19 cellular contexts compared by ENCODE assay signal in the genomic region with DNA sequence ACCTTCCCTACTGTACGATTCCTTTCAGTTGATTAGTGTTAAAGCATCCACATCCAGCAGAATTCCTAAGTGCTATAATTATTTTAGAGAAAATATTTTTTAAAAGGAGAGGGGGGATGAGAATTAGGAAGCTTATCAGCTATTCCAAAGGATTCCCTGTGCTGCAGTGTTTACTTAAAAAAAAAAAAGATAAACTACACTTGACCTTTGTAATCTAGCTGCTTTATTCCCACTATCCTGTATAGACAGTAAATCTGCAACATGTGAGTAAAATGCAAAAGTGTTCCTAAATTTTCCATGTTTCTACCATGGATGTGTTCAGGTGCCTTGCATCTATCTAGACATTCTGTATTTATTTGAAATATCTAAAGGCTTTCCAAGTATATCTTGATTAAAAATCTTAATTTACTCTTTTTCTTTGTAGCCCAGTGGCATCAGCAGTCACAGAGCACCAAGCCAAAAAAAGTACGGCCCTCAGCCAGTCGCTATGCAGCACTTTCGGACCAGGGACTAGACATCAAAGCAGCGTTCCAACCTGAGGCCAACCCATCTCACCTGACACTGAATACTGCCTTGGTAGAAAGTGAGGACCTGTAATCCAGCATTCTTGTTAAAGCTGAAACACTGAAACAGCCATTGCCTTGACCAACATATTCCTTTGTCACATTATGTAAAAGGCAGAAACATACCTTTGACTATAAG.
DNase-seq lines count a peak whose midpoint lies in the region; ATAC-seq, FAIRE-seq and TF ChIP-seq lines count a peak whose summit lies in the region.
"Had no signal": no experiment of that assay in that cellular context is flagged by ENCODE, and none has a peak within 500 bp of the region (broad histone marks: within the 10 kb centered on the region; RNA-seq: fewer than 3 reads in every experiment).

No MANE protein-coding gene starts in this region.

- H3K4me2 ChIP-seq in HepG2 (ENCODE audit: low read depth, low read length) (no peak overlapping the region), smooth muscle cell (no peak overlapping the region)

- no peak for TF ChIP-seq POLR2A in HepG2 (IDR thresholded peaks at IDR 0.05; ENCODE audit: insufficient read depth in 1 of 2, low read depth in 2 of 2, low read length in 2 of 2)

- ATAC-seq in heart right ventricle (no peak), HepG2 (0 out of 3 replicates have a peak, but pooled peaks have one; percentile 36)
- ATAC-seq: GM12878 had no signal

- no peak for DNase-seq in cardiac muscle cell (ENCODE audit: low read depth in 1 of 2, low spot score in 1 of 2)
- no peak for DNase-seq in heart right ventricle
- DNase-seq in HepG2 (ENCODE audit: low spot score) = no peak
- DNase-seq in smooth muscle cell (lab: John Stamatoyannopoulos, UW; ENCODE audit: unreplicated experiment) = no peak
- DNase-seq in effector memory CD4-positive, alpha-beta T cell = no peak
- DNase-seq in NCI-H2107 (lab: John Stamatoyannopoulos, UW) = no peak
- DNase-seq: C1 segment of cervical spinal cord; Calu3; CD4-positive, alpha-beta memory T cell; COR-L47; DMS79; EL; GDM1; GM23248; H7; HCEC 1CT had no signal

- TF ChIP-seq EP300 in HepG2 (IDR thresholded peaks at IDR 0.05; ENCODE audit: low read depth in 2 of 2, low read length in 2 of 2) (no peak), HepG2 (CRISPR knock-in tag; IDR thresholded peaks at IDR 0.05; ENCODE audit: borderline replicate concordance) (no peak)

- peaks cover 72% of the 10 kb centered on the region for H3K36me3 ChIP-seq in cardiac muscle cell
- H3K36me3 ChIP-seq in heart right ventricle = peaks cover 0 to 96% (median 52%) of the 10 kb centered on the region in 9 donors
- H3K36me3 ChIP-seq in HepG2 (replicated peaks in 1 of 2; ENCODE audit: control insufficient read depth in 1 of 2, insufficient read depth in 2 of 2, low read length in 2 of 2) = no peaks in the 10 kb centered on the region
- peaks cover 67% of the 10 kb centered on the region for H3K36me3 ChIP-seq in smooth muscle cell (ENCODE audit: low read depth)
- no peaks in the 10 kb centered on the region for H3K36me3 ChIP-seq in effector memory CD4-positive, alpha-beta T cell (ENCODE audit: control insufficient read depth, insufficient read depth, low read length)

- no peaks in the 10 kb centered on the region for H3K79me2 ChIP-seq in HepG2 (ENCODE audit: insufficient read depth, low read length)
- no peaks in the 10 kb centered on the region for H3K79me2 ChIP-seq in smooth muscle cell (ENCODE audit: low read depth)

- H3K4me1 ChIP-seq in cardiac muscle cell (ENCODE audit: low read depth) (no peaks in the 10 kb centered on the region), heart right ventricle (peaks cover 0 to 6% (median 0%) of the 10 kb centered on the region in 9 donors), HepG2 (ENCODE audit: insufficient read depth, low read length) (peaks cover 23% of the 10 kb centered on the region), smooth muscle cell (ENCODE audit: low read depth) (no peaks in the 10 kb centered on the region)
- no peaks in the 10 kb centered on the region for H3K4me1 ChIP-seq in effector memory CD4-positive, alpha-beta T cell (ENCODE audit: control insufficient read depth, insufficient read depth, low read length, poor library complexity, severe bottlenecking)

- H4K20me1 ChIP-seq in HepG2 (ENCODE audit: insufficient read depth, low read length) (no peaks in the 10 kb centered on the region), smooth muscle cell (ENCODE audit: low read depth) (peaks cover 61% of the 10 kb centered on the region)

- H3K27ac ChIP-seq in cardiac muscle cell (peak overlapping the region; percentile 27), heart right ventricle (no peak overlapping the region), HepG2 (ENCODE audit: extremely low read length, insufficient read depth, low read length) (no peak overlapping the region), smooth muscle cell (ENCODE audit: low read depth) (peak overlapping the region; percentile 36)
- H3K27ac ChIP-seq in effector memory CD4-positive, alpha-beta T cell (ENCODE audit: insufficient read depth, low read length, poor library complexity, severe bottlenecking) = no peak overlapping the region
- H3K27ac ChIP-seq: GM23248 had no signal

- no peak for FAIRE-seq in HepG2 (lab: Jason Lieb, UNC)
- FAIRE-seq: GM12878, GM19239, H1 had no signal

- POLR2A ChIA-PET in HepG2 (lab: Yijun Ruan, JAX) = no interaction called here

- H3K4me3 ChIP-seq in cardiac muscle cell (no peak overlapping the region), heart right ventricle (no peak overlapping the region), HepG2 (replicated peaks in 1 of 3; ENCODE audit: insufficient read depth in 1 of 3, low read depth in 2 of 3, low read length in 3 of 3) (no peak overlapping the region), smooth muscle cell (no peak overlapping the region)
- H3K4me3 ChIP-seq in effector memory CD4-positive, alpha-beta T cell (ENCODE audit: insufficient read depth, low read depth, low read length, poor library complexity, severe bottlenecking) = no peak overlapping the region
- H3K4me3 ChIP-seq: GM12878, GM23248 had no signal

- TF ChIP-seq CTCF in cardiac muscle cell (IDR thresholded peaks at IDR 0.05; ENCODE audit: low read depth, low read length) (no peak), heart right ventricle (IDR thresholded peaks at IDR 0.05) (no peak), HepG2 (CRISPR knock-in tag; IDR thresholded peaks at IDR 0.05) (no peak), smooth muscle cell (IDR thresholded peaks at IDR 0.05; ENCODE audit: borderline replicate concordance, insufficient read depth, poor library complexity, severe bottlenecking) (no peak)

- TF ChIP-seq RAD21 in HepG2 (CRISPR knock-in tag; IDR thresholded peaks at IDR 0.05) = no peak

- in situ Hi-C loops in HepG2 (cut with HindIII; ENCODE audit: extremely low pct_ligation_motif_present, low pct_unique_long_range_greater_than_20kb) = loop anchor here (10.0 kb wide), 2 partner anchors 79 to 559 kb away; no protein-coding TSS in a partner anchor

- 89 to 93% methylated on average over 5 of the region's 5 CpGs for WGBS in heart right ventricle, 2 donors
- 83% methylated on average over 5 of the region's 5 CpGs for WGBS in HepG2 (ENCODE audit: low lambda C conversion rate)
- WGBS in smooth muscle cell (ENCODE audit: low lambda C conversion rate) = 97% methylated on average over 5 of the region's 5 CpGs

- intact Hi-C loops in heart right ventricle (cut with DNase I) = loop anchor here in 6 of 10 donors (2.0 to 10.0 kb wide), 7 partner anchors 79 to 561 kb away; no protein-coding TSS in a partner anchor
- intact Hi-C loops in HepG2 (cut with micrococcal nuclease; ENCODE audit: unreplicated experiment) = no loop called here

- peaks cover 81% of the 10 kb centered on the region for H3F3A ChIP-seq in smooth muscle cell (ENCODE audit: low read depth)

- H3K9ac ChIP-seq in HepG2 (ENCODE audit: insufficient read depth, low read depth, low read length) = no peak overlapping the region
- H3K9ac ChIP-seq in smooth muscle cell (ENCODE audit: low read depth) = no peak overlapping the region
- H3K9ac ChIP-seq: GM23248 had no signal

- BruUV-seq in HepG2 (replicated peaks; lab: Mats Ljungman, UMichigan) = no TSS peak

- H3K9me3 ChIP-seq in cardiac muscle cell (ENCODE audit: low read depth) (no peaks in the 10 kb centered on the region), heart right ventricle (peaks cover 0 to 10% (median 0%) of the 10 kb centered on the region in 11 donors), HepG2 (ENCODE audit: low read length) (no peaks in the 10 kb centered on the region), smooth muscle cell (replicated peaks; ENCODE audit: low read depth) (no peaks in the 10 kb centered on the region)
- no peaks in the 10 kb centered on the region for H3K9me3 ChIP-seq in effector memory CD4-positive, alpha-beta T cell (ENCODE audit: control insufficient read depth, low read length)

- no peak overlapping the region for H2AFZ ChIP-seq in HepG2 (ENCODE audit: low read length)
- no peak overlapping the region for H2AFZ ChIP-seq in smooth muscle cell (ENCODE audit: low read depth)
- H2AFZ ChIP-seq: GM23248 had no signal

- CTCF ChIA-PET in HepG2 (lab: Yijun Ruan, JAX; ENCODE audit: low intra/inter-chr PET ratio, low total read pairs) = interaction anchor here (3.1 kb wide), 1 partner anchor 560 kb away, joined by 16 read pairs; no protein-coding TSS in a partner anchor

- H3K27me3 ChIP-seq in cardiac muscle cell (no peaks in the 10 kb centered on the region), heart right ventricle (no peaks in the 10 kb centered on the region), HepG2 (ENCODE audit: control insufficient read depth in 1 of 2, insufficient read depth in 2 of 2, low read length in 2 of 2) (no peaks in the 10 kb centered on the region), smooth muscle cell (ENCODE audit: low read depth) (no peaks in the 10 kb centered on the region)
- no peaks in the 10 kb centered on the region for H3K27me3 ChIP-seq in effector memory CD4-positive, alpha-beta T cell (replicated peaks; ENCODE audit: control insufficient read depth, insufficient read depth, low read length, poor library complexity, severe bottlenecking)

TF ChIP-seq in HepG2, 621 proteins besides CTCF, POLR2A, EP300 and RAD21 (continues in another document):
- TF ChIP-seq GZF1 (CRISPR knock-in tag; IDR thresholded peaks at IDR 0.05) = no peak
- TF ChIP-seq CENPT (CRISPR knock-in tag; IDR thresholded peaks at IDR 0.05; ENCODE audit: low read depth) = no peak
- no peak for TF ChIP-seq RFXANK (CRISPR knock-in tag; IDR thresholded peaks at IDR 0.05)
- TF ChIP-seq FOXA3 (CRISPR knock-in tag; IDR thresholded peaks at IDR 0.05) = 0 out of 2 replicates have a peak, but pooled peaks have one; percentile 25
- no peak for TF ChIP-seq ZNF205 (CRISPR knock-in tag; IDR thresholded peaks at IDR 0.05)
- TF ChIP-seq ZNF775 (CRISPR knock-in tag; IDR thresholded peaks at IDR 0.05; ENCODE audit: borderline replicate concordance) = no peak
- no peak for TF ChIP-seq ZNF331 (CRISPR knock-in tag; IDR thresholded peaks at IDR 0.05)
- TF ChIP-seq ZNF17 (CRISPR knock-in tag; IDR thresholded peaks at IDR 0.05) = no peak
- no peak for TF ChIP-seq ZNF720 (CRISPR knock-in tag; IDR thresholded peaks at IDR 0.05)

Comparison
In these comparisons a context has a peak if more than half of its experiments do, and no peak if none do; other contexts are left out.
1. H3K27ac ChIP-seq: peak in cardiac muscle cell (single experiment) and smooth muscle cell (single experiment); none in heart right ventricle (0 of 10), HepG2 (single experiment) and effector memory CD4-positive, alpha-beta T cell (single experiment).